In the genomic region with DNA sequence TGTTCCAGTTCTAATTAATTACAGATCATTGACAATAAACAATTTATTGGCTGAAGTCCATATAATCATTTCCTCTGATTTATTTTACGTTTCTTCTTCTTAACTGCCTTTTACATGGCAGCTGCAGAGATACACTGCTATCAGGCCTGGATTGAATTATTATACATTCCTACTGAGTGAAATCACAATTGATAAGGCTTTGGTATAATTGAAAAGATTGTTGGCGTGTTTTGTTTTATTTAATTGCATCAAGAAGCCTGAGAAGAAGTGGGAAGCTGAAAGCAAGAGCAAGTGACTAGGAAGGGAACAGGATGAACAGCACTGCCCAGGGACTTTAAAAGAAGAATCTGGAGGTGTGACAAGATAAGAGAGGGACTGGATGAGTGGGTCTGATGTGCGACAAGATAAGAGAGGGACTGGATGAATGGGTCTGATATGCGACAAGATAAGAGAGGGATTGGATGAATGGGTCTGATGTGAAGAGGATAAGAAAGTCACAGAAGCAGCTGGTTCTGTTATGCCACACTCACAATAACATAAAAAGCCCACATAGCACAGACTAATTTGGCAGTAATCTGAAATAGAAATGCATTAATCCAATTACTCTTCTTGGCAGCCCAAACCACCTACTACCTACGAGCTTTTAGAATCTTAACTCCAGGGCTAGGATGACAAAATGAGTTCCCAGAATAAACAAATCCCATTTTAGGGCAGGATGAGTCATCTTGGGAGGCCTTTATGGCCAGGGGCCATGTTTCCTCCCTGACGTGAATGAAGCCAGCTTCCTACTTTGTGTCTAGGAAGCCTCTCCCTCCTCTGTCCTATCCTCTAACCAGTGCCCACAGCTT, we compare ENCODE assay signal across 9 cellular contexts.
A peak's percentile ranks its signal among the peaks of the same experiment; 100 is the strongest.
DNase-seq lines count a peak whose midpoint lies in the region; ATAC-seq, FAIRE-seq and TF ChIP-seq lines count a peak whose summit lies in the region.
"Had no signal": no experiment of that assay in that cellular context is flagged by ENCODE, and none has a peak within 500 bp of the region (broad histone marks: within the 10 kb centered on the region; RNA-seq: fewer than 3 reads in every experiment).

No MANE protein-coding gene starts in this region.

- DNase-seq in KBM-7 = peak; percentile 24
- peak; percentile 80 for DNase-seq in amniotic epithelial cell (ENCODE audit: low read depth)
- no peak for DNase-seq in keratinocyte (ENCODE audit: low read depth, low spot score)
- DNase-seq in upper lobe of left lung = peak in 1 of 2 donors; percentile 30
- DNase-seq in NCI-H1436 treated with DMSO at 0.1 percent for 48 hours (lab: John Stamatoyannopoulos, UW) = no peak
- no peak for DNase-seq in NCI-H128 (lab: John Stamatoyannopoulos, UW; ENCODE audit: unreplicated experiment)
- DNase-seq: KG1 had no signal

- H3K9me3 ChIP-seq in keratinocyte (ENCODE audit: control insufficient read depth, low read depth, low read length) = no peaks in the 10 kb centered on the region
- H3K9me3 ChIP-seq in upper lobe of left lung = no peaks in the 10 kb centered on the region

- H3K79me2 ChIP-seq in keratinocyte (ENCODE audit: control insufficient read depth, insufficient read depth, low read length) = no peaks in the 10 kb centered on the region

- TF ChIP-seq CTCF in keratinocyte (optimal IDR thresholded peaks at IDR 0.05 in 1 of 3, IDR thresholded peaks at IDR 0.05 in 1 of 3, conservative IDR thresholded peaks at IDR 0.05 in 1 of 3; ENCODE audit: extremely low read depth in 1 of 3, insufficient read depth in 2 of 3, low read length in 3 of 3) = no peak
- TF ChIP-seq CTCF in upper lobe of left lung (IDR thresholded peaks at IDR 0.05) = no peak

- no peak overlapping the region for H3K9ac ChIP-seq in keratinocyte (ENCODE audit: control insufficient read depth, extremely low read depth, insufficient read depth, low read length)

- peak; percentile 90 for FAIRE-seq in keratinocyte (lab: Jason Lieb, UNC)
- FAIRE-seq: colon had no signal

- TF ChIP-seq POLR2A in upper lobe of left lung (IDR thresholded peaks at IDR 0.05) = no peak

- H4K20me1 ChIP-seq in keratinocyte (ENCODE audit: control insufficient read depth, extremely low read depth, insufficient read depth, low read length) = no peaks in the 10 kb centered on the region

- ATAC-seq in upper lobe of left lung (ENCODE audit: low FRiP score in 2 of 2) (peak; percentile 57 to 96), GM18517 (IDR thresholded peaks at IDR 0.05; ENCODE audit: unreplicated experiment) (no peak)

- no peaks in the 10 kb centered on the region for H3K9me1 ChIP-seq in keratinocyte (ENCODE audit: control insufficient read depth, extremely low read depth, insufficient read depth, low read length)

- 27 to 37% methylated on average over 6 of the region's 6 CpGs for WGBS in upper lobe of left lung, 2 donors

- peak in 1 of 4 donors; percentile 33 for TF ChIP-seq EP300 in upper lobe of left lung (IDR thresholded peaks at IDR 0.05)

- no peak overlapping the region for H3K4me3 ChIP-seq in keratinocyte (ENCODE audit: control insufficient read depth in 2 of 3, extremely low read depth in 1 of 3, insufficient read depth in 2 of 3, low read depth in 1 of 3, low read length in 3 of 3)
- no peak overlapping the region for H3K4me3 ChIP-seq in upper lobe of left lung

- H3K4me2 ChIP-seq in keratinocyte (ENCODE audit: control insufficient read depth, extremely low read depth, insufficient read depth, low read depth, low read length) = no peak overlapping the region

- no peaks in the 10 kb centered on the region for H3K27me3 ChIP-seq in keratinocyte (ENCODE audit: control insufficient read depth, extremely low read depth, insufficient read depth, low read length)
- no peaks in the 10 kb centered on the region for H3K27me3 ChIP-seq in upper lobe of left lung

- dilution Hi-C loops in keratinocyte (cut with MboI; ENCODE audit: extremely low pct_ligation_motif_present, low sequenced_read_pairs) = no loop called here

- H3K4me1 ChIP-seq in keratinocyte (ENCODE audit: control insufficient read depth, extremely low read depth, insufficient read depth, low read length) (peaks cover 11% of the 10 kb centered on the region), upper lobe of left lung (peaks cover 0 to 6% (median 1%) of the 10 kb centered on the region in 4 donors)

- H3K27ac ChIP-seq in keratinocyte (ENCODE audit: control insufficient read depth, insufficient read depth, low read length) (no peak overlapping the region), upper lobe of left lung (peak overlapping the region in 3 of 4 donors; percentile 34 to 56 (median 52))

- H2AFZ ChIP-seq in keratinocyte (ENCODE audit: control insufficient read depth, low read length) = no peak overlapping the region

- no peaks in the 10 kb centered on the region for H3K36me3 ChIP-seq in keratinocyte (ENCODE audit: control insufficient read depth in 2 of 2, extremely low read depth in 1 of 2, insufficient read depth in 2 of 2, low read length in 2 of 2)
- no peaks in the 10 kb centered on the region for H3K36me3 ChIP-seq in upper lobe of left lung

- in situ Hi-C loops in KBM-7 (cut with MboI; ENCODE audit: low pct_unique_long_range_greater_than_20kb, low sequenced_read_pairs) = no loop called here

Comparison
In these comparisons a context has a peak if more than half of its experiments do, and no peak if none do; other contexts are left out.
1. DNase-seq: peak in KBM-7 (single experiment) and amniotic epithelial cell (single experiment); none in keratinocyte (single experiment), NCI-H1436 treated with DMSO at 0.1 percent for 48 hours (single experiment) and NCI-H128 (single experiment).